Comparison of ENCODE assay signal across 19 cellular contexts in genomic region chr12:112575559-112576067, GRCh38.
"Had no signal": no experiment of that assay in that cellular context is flagged by ENCODE, and none has a peak within 500 bp of the region (broad histone marks: within the 10 kb centered on the region; RNA-seq: fewer than 3 reads in every experiment).

No MANE protein-coding gene starts in this region.

- H3K4me1 ChIP-seq: body of pancreas, colonic mucosa, psoas muscle had no signal

- H3K9me3 Mint-ChIP-seq: activated CD4-positive, alpha-beta T cell treated with anti-CD3 and anti-CD28 coated beads, Interleukin-2, amount 10 ng/mL, durations not matched to agents 24 days and 14 days; activated CD8-positive, alpha-beta T cell treated with anti-CD3 and anti-CD28 coated beads for 36 hours; activated T-cell treated with anti-CD3 and anti-CD28 coated beads, Interleukin-2, amount 50 U/mL, for 24 hours; activated T-helper 2 cell treated with anti-CD3 and anti-CD28 coated beads, Interferon-gamma antibody, Interleukin-2, Interleukin-4, amounts not matched to agents 10 μg/mL and 5 μg/mL and 100 μg/mL, durations not matched to agents 14 hours and 24 hours and 36 hours; mesothelial cell of epicardium; nephron progenitor cell; T-cell had no signal

- H3K36me3 ChIP-seq: colonic mucosa, ovary, thyroid gland had no signal

- DNase-seq: activated CD4-positive, alpha-beta T cell treated with anti-CD3 and anti-CD28 coated beads, Interleukin-2, amount 10 ng/mL, durations not matched to agents 24 days and 14 days; activated CD4-positive, CD25-positive, alpha-beta regulatory T cell; activated CD8-positive, alpha-beta T cell treated with anti-CD3 and anti-CD28 coated beads for 36 hours; activated naive CD4-positive, alpha-beta T cell treated with Interleukin-2 at 50 U/mL for 16 hours; activated T-cell treated with anti-CD3 and anti-CD28 coated beads, Interleukin-2, amount 50 U/mL, for 24 hours; body of pancreas; central memory CD4-positive, alpha-beta T cell; colonic mucosa; ovary; psoas muscle; right cardiac atrium; stimulated activated CD4-positive, alpha-beta T cell treated with anti-CD3 and anti-CD28 coated beads, Interleukin-2, amount 100 ng/mL, for 24 hours; stimulated activated naive CD4-positive, alpha-beta T cell treated with Interleukin-2 at 50 U/mL for 16 hours; T-cell; thyroid gland had no signal

- H3K27ac ChIP-seq: body of pancreas, colonic mucosa, ovary, psoas muscle, thyroid gland had no signal

- H3K4me3 Mint-ChIP-seq: activated CD4-positive, alpha-beta T cell treated with anti-CD3 and anti-CD28 coated beads, Interleukin-2, amount 10 ng/mL, durations not matched to agents 24 days and 14 days; activated CD8-positive, alpha-beta T cell treated with anti-CD3 and anti-CD28 coated beads for 36 hours; activated T-cell treated with anti-CD3 and anti-CD28 coated beads, Interleukin-2, amount 50 U/mL, for 24 hours; mesothelial cell of epicardium; nephron progenitor cell; T-cell had no signal

- H3K27me3 ChIP-seq: ovary, thyroid gland had no signal

- H3K9me3 ChIP-seq: body of pancreas, colonic mucosa, psoas muscle, thyroid gland had no signal

- H3K27ac Mint-ChIP-seq: activated CD4-positive, alpha-beta T cell treated with anti-CD3 and anti-CD28 coated beads, Interleukin-2, amount 10 ng/mL, durations not matched to agents 24 days and 14 days; activated CD8-positive, alpha-beta T cell treated with anti-CD3 and anti-CD28 coated beads for 36 hours; activated T-cell treated with anti-CD3 and anti-CD28 coated beads, Interleukin-2, amount 50 U/mL, for 24 hours; activated T-helper 2 cell treated with anti-CD3 and anti-CD28 coated beads, Interferon-gamma antibody, Interleukin-2, Interleukin-4, amounts not matched to agents 10 μg/mL and 5 μg/mL and 100 μg/mL, durations not matched to agents 14 hours and 24 hours and 36 hours; mesothelial cell of epicardium; nephron progenitor cell; T-cell had no signal

- H3K36me3 Mint-ChIP-seq: mesothelial cell of epicardium, T-cell had no signal

- ATAC-seq: activated CD8-positive, alpha-beta T cell treated with anti-CD3 and anti-CD28 coated beads for 36 hours; body of pancreas; psoas muscle; right cardiac atrium; T-cell had no signal

- H3K4me1 Mint-ChIP-seq: mesothelial cell of epicardium, nephron progenitor cell, T-cell had no signal

- H3K4me3 ChIP-seq: body of pancreas, colonic mucosa, lung, ovary, psoas muscle, thyroid gland had no signal
